ENCODE assay signal across 9 cellular contexts in the genomic region with DNA sequence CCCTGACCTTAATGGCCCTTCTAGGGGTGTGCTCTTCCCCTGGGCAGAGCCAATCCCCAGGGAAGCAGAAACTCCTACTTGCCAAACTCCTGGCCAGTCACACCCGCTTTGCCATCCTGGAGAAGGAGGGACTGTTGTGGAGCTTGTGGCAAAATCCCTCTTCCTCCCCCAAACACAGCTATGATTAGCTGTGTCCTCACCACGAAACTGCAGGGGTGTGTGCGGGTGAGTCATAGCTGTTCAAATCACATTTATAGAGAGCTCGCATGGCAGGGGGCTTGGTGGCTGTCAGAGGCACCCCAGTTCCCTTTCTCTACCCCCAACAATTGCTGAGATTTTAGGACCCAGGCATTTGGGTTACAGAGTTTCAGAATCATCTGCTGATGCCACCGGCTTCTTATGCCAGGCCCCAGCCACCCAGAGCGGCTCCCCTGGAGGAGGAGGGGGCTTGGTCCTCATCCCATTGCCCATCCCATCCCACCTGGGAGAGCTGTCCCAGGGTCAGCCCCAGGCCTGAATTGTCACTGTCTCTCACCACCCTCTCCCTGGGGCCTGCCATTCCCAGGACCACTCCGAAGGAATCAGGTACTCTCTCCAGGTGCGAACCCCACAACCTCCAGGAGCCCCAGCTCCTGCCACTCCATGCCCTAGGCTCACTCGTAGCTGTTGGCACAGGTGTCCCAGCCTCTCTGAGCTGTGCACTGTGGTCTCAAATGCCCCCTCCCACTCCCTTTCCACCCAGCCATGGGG. TPM values are rescaled to one million over a fixed set of nuclear protein-coding genes. Genes with fewer than 3 reads are reported as not detected.
A peak's percentile ranks its signal among the peaks of the same experiment; 100 is the strongest.
DNase-seq lines count a peak whose midpoint lies in the region; ATAC-seq and TF ChIP-seq lines count a peak whose summit lies in the region.
"Had no signal": no experiment of that assay in that cellular context is flagged by ENCODE, and none has a peak within 500 bp of the region (broad histone marks: within the 10 kb centered on the region; RNA-seq: fewer than 3 reads in every experiment).

No MANE protein-coding gene starts in this region.

- DNase-seq in activated T-cell treated with anti-CD3 and anti-CD28 coated beads, Interleukin-2, amount 50 U/mL, for 48 hours, result peak; percentile 40 to 49
- no peak for DNase-seq in activated T-cell treated with anti-CD3 and anti-CD28 coated beads, Interleukin-2, amount 50 U/mL, for 1 hour
- DNase-seq in fibroblast of pulmonary artery (ENCODE audit: low read depth) (peak; percentile 42), stomach (peak; percentile 14), thyroid gland (no peak), DMS114 treated with DMSO at 0.1 percent for 48 hours (lab: John Stamatoyannopoulos, UW; ENCODE audit: unreplicated experiment) (no peak)

- TF ChIP-seq CTCF in fibroblast of pulmonary artery (IDR thresholded peaks at IDR 0.05; ENCODE audit: low read length, missing control alignments) (no peak), stomach (IDR thresholded peaks at IDR 0.05) (no peak), thyroid gland (IDR thresholded peaks at IDR 0.05) (no peak)

- H3K27ac ChIP-seq in stomach (no peak overlapping the region), thyroid gland (no peak overlapping the region)
- H3K27ac ChIP-seq: BLaER1 had no signal

- no peaks in the 10 kb centered on the region for H3K36me3 ChIP-seq in stomach
- no peaks in the 10 kb centered on the region for H3K36me3 ChIP-seq in thyroid gland
- H3K36me3 ChIP-seq: BLaER1 had no signal

- WGBS in stomach, 5 donors, result 71 to 84% (median 80%) methylated on average over 7 to 9 of the region's 9 CpGs
- WGBS in thyroid gland, 2 donors, result 80 to 92% methylated on average over 4 to 9 of the region's 9 CpGs

- H3K9me3 ChIP-seq in stomach (no peaks in the 10 kb centered on the region), thyroid gland (no peaks in the 10 kb centered on the region)
- H3K9me3 ChIP-seq: BLaER1 had no signal

- ATAC-seq in SK-N-SH treated with all-trans-retinoic acid at 6 μM for 48 hours (peak; percentile 57), GM18907 (IDR thresholded peaks at IDR 0.05; ENCODE audit: unreplicated experiment) (no peak)

- H3K4me1 ChIP-seq in stomach (peaks cover 0 to 21% (median 18%) of the 10 kb centered on the region in 4 donors), thyroid gland (no peaks in the 10 kb centered on the region)

- intact Hi-C loops in stomach (cut with DNase I; ENCODE audit: low total_unique reads) (no loop called here), thyroid gland (cut with DNase I) (no loop called here)

- no peak overlapping the region for H3K4me3 ChIP-seq in fibroblast of pulmonary artery (replicated peaks; ENCODE audit: low read depth, low read length)
- no peak overlapping the region for H3K4me3 ChIP-seq in stomach
- no peak overlapping the region for H3K4me3 ChIP-seq in thyroid gland (replicated peaks in 1 of 3)
- H3K4me3 ChIP-seq: BLaER1 had no signal

- H3K27me3 ChIP-seq in stomach (no peaks in the 10 kb centered on the region), thyroid gland (no peaks in the 10 kb centered on the region)
- H3K27me3 ChIP-seq: BLaER1 had no signal

- TF ChIP-seq POLR2A in stomach (IDR thresholded peaks at IDR 0.05) (no peak), thyroid gland (IDR thresholded peaks at IDR 0.05) (no peak)

- TF ChIP-seq EP300 in stomach (IDR thresholded peaks at IDR 0.05), result no peak

TF ChIP-seq in SK-N-SH treated with all-trans-retinoic acid at 6 μM for 48 hours, 23 proteins besides CTCF, POLR2A, EP300 and RAD21:
- no peak for TF ChIP-seq ZNF8 (CRISPR knock-in tag; IDR thresholded peaks at IDR 0.05)
- no peak for TF ChIP-seq ESRRG (CRISPR knock-in tag; IDR thresholded peaks at IDR 0.05)
- TF ChIP-seq PATZ1 (CRISPR knock-in tag; IDR thresholded peaks at IDR 0.05; ENCODE audit: borderline replicate concordance), result no peak
- no peak for TF ChIP-seq TOX (CRISPR knock-in tag; IDR thresholded peaks at IDR 0.05; ENCODE audit: borderline replicate concordance)
- TF ChIP-seq, protein P1, sequence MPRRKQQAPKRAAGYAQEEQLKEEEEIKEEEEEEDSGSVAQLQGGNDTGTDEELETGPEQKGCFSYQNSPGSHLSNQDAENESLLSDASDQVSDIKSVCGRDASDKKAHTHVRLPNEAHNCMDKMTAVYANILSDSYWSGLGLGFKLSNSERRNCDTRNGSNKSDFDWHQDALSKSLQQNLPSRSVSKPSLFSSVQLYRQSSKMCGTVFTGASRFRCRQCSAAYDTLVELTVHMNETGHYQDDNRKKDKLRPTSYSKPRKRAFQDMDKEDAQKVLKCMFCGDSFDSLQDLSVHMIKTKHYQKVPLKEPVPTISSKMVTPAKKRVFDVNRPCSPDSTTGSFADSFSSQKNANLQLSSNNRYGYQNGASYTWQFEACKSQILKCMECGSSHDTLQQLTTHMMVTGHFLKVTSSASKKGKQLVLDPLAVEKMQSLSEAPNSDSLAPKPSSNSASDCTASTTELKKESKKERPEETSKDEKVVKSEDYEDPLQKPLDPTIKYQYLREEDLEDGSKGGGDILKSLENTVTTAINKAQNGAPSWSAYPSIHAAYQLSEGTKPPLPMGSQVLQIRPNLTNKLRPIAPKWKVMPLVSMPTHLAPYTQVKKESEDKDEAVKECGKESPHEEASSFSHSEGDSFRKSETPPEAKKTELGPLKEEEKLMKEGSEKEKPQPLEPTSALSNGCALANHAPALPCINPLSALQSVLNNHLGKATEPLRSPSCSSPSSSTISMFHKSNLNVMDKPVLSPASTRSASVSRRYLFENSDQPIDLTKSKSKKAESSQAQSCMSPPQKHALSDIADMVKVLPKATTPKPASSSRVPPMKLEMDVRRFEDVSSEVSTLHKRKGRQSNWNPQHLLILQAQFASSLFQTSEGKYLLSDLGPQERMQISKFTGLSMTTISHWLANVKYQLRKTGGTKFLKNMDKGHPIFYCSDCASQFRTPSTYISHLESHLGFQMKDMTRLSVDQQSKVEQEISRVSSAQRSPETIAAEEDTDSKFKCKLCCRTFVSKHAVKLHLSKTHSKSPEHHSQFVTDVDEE (CRISPR knock-in tag; IDR thresholded peaks at IDR 0.05), result no peak
- no peak for TF ChIP-seq CSDC2 (CRISPR knock-in tag; IDR thresholded peaks at IDR 0.05)
- TF ChIP-seq OSR1 (CRISPR knock-in tag; IDR thresholded peaks at IDR 0.05), result no peak
- no peak for TF ChIP-seq ZFP30 (CRISPR knock-in tag; IDR thresholded peaks at IDR 0.05)
- TF ChIP-seq SNAI2 (CRISPR knock-in tag; IDR thresholded peaks at IDR 0.05), result no peak
- TF ChIP-seq ZFP3 (CRISPR knock-in tag; IDR thresholded peaks at IDR 0.05), result no peak
- TF ChIP-seq ZC3H10 (CRISPR knock-in tag; IDR thresholded peaks at IDR 0.05), result no peak
- no peak for TF ChIP-seq ZNF70 (CRISPR knock-in tag; IDR thresholded peaks at IDR 0.05)

RNA-seq across cellular contexts. Expression of gene MAGEF1, which starts 28.8 kb away (rescaled TPM):
- total RNA-seq in stomach (10 to 100 TPM; 19.3 to 81.1 (median 38.0) TPM), thyroid gland (10 to 100 TPM; 48.8 to 70.8 (median 63.5) TPM)
- polyA plus RNA-seq in stomach, result 10 to 100 TPM; 28.9 to 35.5 (median 33.9) TPM

Comparison
In these comparisons a context has a peak if more than half of its experiments do, and no peak if none do; other contexts are left out.
1. DNase-seq: peak in activated T-cell treated with anti-CD3 and anti-CD28 coated beads, Interleukin-2, amount 50 U/mL, for 48 hours (2 of 2), fibroblast of pulmonary artery (single experiment) and stomach (single experiment); none in activated T-cell treated with anti-CD3 and anti-CD28 coated beads, Interleukin-2, amount 50 U/mL, for 1 hour (single experiment), thyroid gland (0 of 2) and DMS114 treated with DMSO at 0.1 percent for 48 hours (single experiment).